8 cellular contexts compared by ENCODE assay signal in the genomic region with DNA sequence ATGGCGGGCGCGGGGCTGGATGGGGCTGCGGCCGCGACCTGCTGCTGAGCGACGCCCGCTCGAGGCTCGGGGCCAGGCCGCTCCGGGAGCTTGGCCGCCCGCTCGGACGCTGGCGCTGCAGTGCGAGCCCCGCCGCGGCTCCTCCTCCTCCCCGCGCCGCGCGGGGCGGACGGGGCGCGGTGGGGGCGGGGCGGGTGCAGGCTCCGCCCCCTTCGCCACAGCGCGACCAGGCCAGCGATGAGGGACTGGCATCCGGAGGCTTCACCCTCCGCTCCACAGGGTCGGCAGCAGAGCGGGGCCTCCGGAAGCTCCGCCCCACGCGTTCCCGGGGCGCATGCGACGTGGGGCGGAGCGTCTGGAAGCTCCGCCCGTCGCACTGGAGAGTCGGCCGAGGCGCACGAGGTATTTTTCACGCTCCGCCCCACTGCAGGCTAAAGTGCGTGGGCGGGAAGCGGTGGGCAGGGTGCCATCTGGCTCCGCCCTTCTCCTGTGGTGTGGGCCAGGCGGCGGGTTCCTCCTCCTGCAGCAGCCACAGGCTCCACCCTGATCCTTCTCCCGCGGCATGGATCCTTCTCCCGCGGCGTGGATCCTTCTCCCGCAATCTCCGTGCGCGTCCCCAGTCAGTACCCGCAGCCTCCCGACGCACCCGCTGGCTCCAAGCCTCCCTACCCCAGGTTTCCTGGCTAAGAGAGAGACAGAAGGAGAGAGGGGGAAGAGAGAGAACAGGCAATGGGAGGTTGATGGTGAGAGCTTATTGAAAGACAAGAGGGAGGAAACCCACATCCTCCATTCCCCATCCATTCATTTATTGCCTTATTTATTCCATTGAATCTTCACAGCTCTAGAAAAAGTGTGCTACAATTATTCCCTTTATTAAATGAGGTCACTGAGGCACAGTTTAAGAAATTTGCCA.
DNase-seq lines count a peak whose midpoint lies in the region; ATAC-seq and TF ChIP-seq lines count a peak whose summit lies in the region.
"Not testable (repeated sequence)": the region's sequence is repeated elsewhere in the genome, so short reads cannot be mapped to it uniquely, and the experiment has no call there.

No MANE protein-coding gene starts in this region.

- ATAC-seq in naive thymus-derived CD8-positive, alpha-beta T cell = peak; percentile 84

- H3K4me3 Mint-ChIP-seq in activated naive CD4-positive, alpha-beta T cell treated with anti-CD3 and anti-CD28 coated beads, Interleukin-2, amount 10 ng/mL, durations not matched to agents 7 days and 5 days = peak overlapping the region; percentile 64
- peak overlapping the region; percentile 42 to 82 (median 72) for H3K4me3 Mint-ChIP-seq in naive thymus-derived CD8-positive, alpha-beta T cell

- H3K27ac Mint-ChIP-seq in activated naive CD4-positive, alpha-beta T cell treated with anti-CD3 and anti-CD28 coated beads, Interleukin-2, amount 10 ng/mL, durations not matched to agents 7 days and 5 days = not testable (repeated sequence)
- H3K27ac Mint-ChIP-seq in naive thymus-derived CD8-positive, alpha-beta T cell = peak overlapping the region in 5 of 10 donors; percentile 20 to 72 (median 33)

- H3K36me3 Mint-ChIP-seq in activated naive CD4-positive, alpha-beta T cell treated with anti-CD3 and anti-CD28 coated beads, Interleukin-2, amount 10 ng/mL, durations not matched to agents 7 days and 5 days; naive thymus-derived CD8-positive, alpha-beta T cell: not testable (repeated sequence)

- H3K9me3 Mint-ChIP-seq in activated naive CD4-positive, alpha-beta T cell treated with anti-CD3 and anti-CD28 coated beads, Interleukin-2, amount 10 ng/mL, durations not matched to agents 7 days and 5 days; naive thymus-derived CD8-positive, alpha-beta T cell: not testable (repeated sequence)

- H3K27me3 Mint-ChIP-seq in activated naive CD4-positive, alpha-beta T cell treated with anti-CD3 and anti-CD28 coated beads, Interleukin-2, amount 10 ng/mL, durations not matched to agents 7 days and 5 days; naive thymus-derived CD8-positive, alpha-beta T cell: not testable (repeated sequence)

- POLR2A ChIA-PET in naive thymus-derived CD8-positive, alpha-beta T cell (lab: Charles Lee) = interaction anchor here (0.8 kb wide), 1 partner anchor 61 kb away, joined by 3 read pairs; a partner anchor contains a TSS

- not testable (repeated sequence) for H3K4me1 Mint-ChIP-seq in activated naive CD4-positive, alpha-beta T cell treated with anti-CD3 and anti-CD28 coated beads, Interleukin-2, amount 10 ng/mL, durations not matched to agents 7 days and 5 days; naive thymus-derived CD8-positive, alpha-beta T cell

- H3K4me3 ChIP-seq in foreskin fibroblast (ENCODE audit: low read depth in 1 of 2, low read length in 2 of 2) = peak overlapping the region; percentile 32 to 46

- not testable (repeated sequence) for TF ChIP-seq CTCF in foreskin fibroblast (IDR thresholded peaks at IDR 0.05; ENCODE audit: low read depth, low read length)

- DNase-seq in COLO829 (ENCODE audit: low spot score) (peak; percentile 37), H4 (ENCODE audit: low spot score) (peak; percentile 56), NCI-H1930 (lab: John Stamatoyannopoulos, UW) (peak; percentile 77 to 88), SW480 (ENCODE audit: low spot score) (peak; percentile 71), foreskin fibroblast (peak; percentile 93 to 97)
- peak; percentile 81 for DNase-seq in activated naive CD4-positive, alpha-beta T cell treated with anti-CD3 and anti-CD28 coated beads, Interleukin-2, amount 10 ng/mL, durations not matched to agents 7 days and 5 days
- peak; percentile 70 to 93 (median 82) for DNase-seq in naive thymus-derived CD8-positive, alpha-beta T cell
- DNase-seq in stimulated activated CD8-positive, alpha-beta memory T cell treated with anti-CD3 and anti-CD28 coated beads, Interleukin-2, amount 100 ng/mL, for 48 hours (ENCODE audit: low read depth in 2 of 2) = peak; percentile 69 to 83

- CTCF ChIA-PET in activated naive CD4-positive, alpha-beta T cell treated with anti-CD3 and anti-CD28 coated beads, Interleukin-2, amount 10 ng/mL, durations not matched to agents 7 days and 5 days (lab: Charles Lee) = not testable (repeated sequence)

Comparison
In these comparisons a context has a peak if more than half of its experiments do, and no peak if none do; other contexts are left out.
1. Peak in every context shown above with its lines: DNase-seq, ATAC-seq and H3K4me3 ChIP-seq.
2. DNase-seq: peak in every context shown above with its lines; median percentile 95 in foreskin fibroblast; 82 in NCI-H1930; 82 in naive thymus-derived CD8-positive, alpha-beta T cell; 81 in activated naive CD4-positive, alpha-beta T cell treated with anti-CD3 and anti-CD28 coated beads, Interleukin-2, amount 10 ng/mL, durations not matched to agents 7 days and 5 days; 76 in stimulated activated CD8-positive, alpha-beta memory T cell treated with anti-CD3 and anti-CD28 coated beads, Interleukin-2, amount 100 ng/mL, for 48 hours; 71 in SW480; 56 in H4; 37 in COLO829.